ENCODE assay signal across 35 cellular contexts in the genomic region with DNA sequence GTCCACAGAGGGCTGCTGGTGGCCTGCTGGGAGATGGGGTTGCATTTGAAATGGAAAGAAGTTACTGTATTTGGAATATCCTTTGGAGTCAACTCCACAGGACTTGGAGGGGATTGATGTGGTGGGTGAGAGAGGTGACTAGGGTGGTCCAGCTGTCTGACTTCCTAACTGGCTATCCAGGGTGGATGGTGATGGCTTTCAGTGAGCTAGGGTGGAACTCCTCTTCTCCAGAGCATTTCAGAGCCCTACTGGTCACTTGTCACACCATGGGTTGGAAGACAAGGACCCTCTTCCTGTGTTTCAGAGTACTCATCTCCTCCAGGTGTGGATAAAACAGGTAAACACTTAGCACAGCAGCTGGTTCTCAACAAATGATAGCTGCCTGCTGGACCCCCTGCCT. TPM values are rescaled to one million over a fixed set of nuclear protein-coding genes. Genes with fewer than 3 reads are reported as not detected.
"Had no signal": no experiment of that assay in that cellular context is flagged by ENCODE, and none has a peak within 500 bp of the region (broad histone marks: within the 10 kb centered on the region; RNA-seq: fewer than 3 reads in every experiment).

No MANE protein-coding gene starts in this region.

- H3K27me3 ChIP-seq: brain microvascular endothelial cell had no signal

- H2AFZ ChIP-seq: PC-9 had no signal

- H3K4me2 ChIP-seq: PC-9 had no signal

- ATAC-seq: activated CD8-positive, alpha-beta memory T cell treated with anti-CD3 and anti-CD28 coated beads, Interleukin-2, amount 10 ng/mL, durations not matched to agents 7 days and 5 days; activated naive CD8-positive, alpha-beta T cell treated with anti-CD3 and anti-CD28 coated beads, Interleukin-2, amount 50 U/mL, for 24 hours; Right ventricle myocardium inferior; SK-N-SH treated with all-trans-retinoic acid at 6 μM for 48 hours had no signal

- H3K27ac ChIP-seq: brain microvascular endothelial cell, PC-9, RWPE1, WERI-Rb-1 had no signal

- FAIRE-seq: colon, RCC 7860 had no signal

- H3K4me3 ChIP-seq: PC-9 had no signal

- H3K36me3 ChIP-seq: brain microvascular endothelial cell, WERI-Rb-1 had no signal

- DNase-seq: activated CD4-positive, alpha-beta memory T cell treated with anti-CD3 and anti-CD28 coated beads, Interleukin-2, amount 10 ng/mL, durations not matched to agents 7 days and 5 days; activated CD4-positive, alpha-beta T cell treated with anti-CD3 and anti-CD28 coated beads for 1 hour; activated CD4-positive, alpha-beta T cell treated with anti-CD3 and anti-CD28 coated beads for 48 hours; activated CD4-positive, CD25-positive, alpha-beta regulatory T cell; activated CD8-positive, alpha-beta memory T cell treated with anti-CD3 and anti-CD28 coated beads for 24 hours; activated CD8-positive, alpha-beta memory T cell treated with anti-CD3 and anti-CD28 coated beads, Interleukin-2, amount 10 ng/mL, durations not matched to agents 7 days and 5 days; activated CD8-positive, alpha-beta memory T cell treated with anti-CD3 and anti-CD28 coated beads, Interleukin-2, amount 50 U/mL, for 48 hours; activated effector memory CD4-positive, alpha-beta T cell treated with Interleukin-2 at 50 U/mL for 16 hours; activated naive CD4-positive, alpha-beta T cell treated with anti-CD3 and anti-CD28 coated beads, Interleukin-2, amount 10 ng/mL, durations not matched to agents 7 days and 5 days; activated naive CD8-positive, alpha-beta T cell treated with anti-CD3 and anti-CD28 coated beads, Interleukin-2, amount 50 U/mL, for 24 hours; activated T-cell treated with anti-CD3 and anti-CD28 coated beads, Interleukin-2, amount 50 U/mL, for 48 hours; anterior cingulate cortex; central memory CD4-positive, alpha-beta T cell; NCI-H1092 treated with DMSO at 0.1 percent for 48 hours; NCI-H1417; NCI-H146; NCI-H187; NCI-H2081 treated with DMSO at 0.1 percent for 48 hours; NCI-H226; NCI-H446 treated with DMSO at 0.1 percent for 48 hours; NCI-H526; NCI-H82; NK-92 treated with Interleukin-12 subunit alpha and Interleukin-12 subunit beta, amount 100 ng/mL, for 24 hours; PC-9; SIG-M5; T-helper 1 cell; T-helper 2 cell; T-helper 9 cell; WERI-Rb-1 had no signal

RNA-seq across cellular contexts. Expression of a gene that starts 3.3 kb away (rescaled TPM):
- total RNA-seq: activated CD4-positive, alpha-beta memory T cell treated with anti-CD3 and anti-CD28 coated beads, Interleukin-2, amount 10 ng/mL, durations not matched to agents 7 days and 5 days had no signal
